ENCODE assay signal across 8 cellular contexts in genomic region chr11:124070906-124071621, GRCh38. TPM values are rescaled to one million over a fixed set of nuclear protein-coding genes. Genes with fewer than 3 reads are reported as not detected.
DNase-seq lines count a peak whose midpoint lies in the region; ATAC-seq, FAIRE-seq and TF ChIP-seq lines count a peak whose summit lies in the region.

No MANE protein-coding gene starts in this region.

- peak; percentile 69 for TF ChIP-seq CTCF in foreskin fibroblast (IDR thresholded peaks at IDR 0.05; ENCODE audit: low read depth, low read length)

- peak; percentile 86 for ATAC-seq in GM21381 (IDR thresholded peaks at IDR 0.05; ENCODE audit: unreplicated experiment)

- FAIRE-seq in urothelium cell line (lab: Jason Lieb, UNC) = no peak

- peak; percentile 80 for DNase-seq in DMS53 (lab: John Stamatoyannopoulos, UW)
- peak; percentile 34 for DNase-seq in HPDE6-E6E7 (ENCODE audit: extremely low spot score)
- DNase-seq in RPMI7951 (ENCODE audit: low read depth) = peak; percentile 55
- peak; percentile 34 to 45 for DNase-seq in activated T-helper 1 cell treated with anti-CD3 and anti-CD28 coated beads, Interleukin-2, amount 50 U/mL, for 16 hours (ENCODE audit: low read depth in 1 of 2, low spot score in 1 of 2)
- peak; percentile 48 to 83 for DNase-seq in foreskin fibroblast
- peak; percentile 86 for DNase-seq in pons (ENCODE audit: low spot score)
- DNase-seq in urothelium cell line (ENCODE audit: low spot score) = peak; percentile 47

- H3K4me3 ChIP-seq in foreskin fibroblast (ENCODE audit: low read depth in 1 of 2, low read length in 2 of 2) = no peak overlapping the region

RNA-seq across cellular contexts. Expression of gene OR10G7, which starts 29.9 kb away (rescaled TPM):
- not detected in 2 replicates for total RNA-seq in RPMI7951 (2014; rRNA removed; shearing (Covaris generic))

RNA-seq across cellular contexts. Expression of gene VWA5A, which starts 44.2 kb away (rescaled TPM):
- total RNA-seq in RPMI7951 (2014; rRNA removed; shearing (Covaris generic)) = 0.39 and 1.8 TPM in 2 replicates

RNA-seq across cellular contexts. Expression of gene OR10G8, which starts 44.5 kb away (rescaled TPM):
- not detected in 2 replicates for total RNA-seq in RPMI7951 (2014; rRNA removed; shearing (Covaris generic))

RNA-seq across cellular contexts. Expression of gene OR10G9, which starts 48.3 kb away (rescaled TPM):
- not detected in 2 replicates for total RNA-seq in RPMI7951 (2014; rRNA removed; shearing (Covaris generic))

RNA-seq across cellular contexts. Expression of gene OR10G4, which starts 58.3 kb away (rescaled TPM):
- total RNA-seq in RPMI7951 (2014; rRNA removed; shearing (Covaris generic)) = not detected in 2 replicates

Comparison
In these comparisons a context has a peak if more than half of its experiments do, and no peak if none do; other contexts are left out.
1. DNase-seq: peak in every context shown above with its lines; median percentile 86 in pons; 80 in DMS53; 66 in foreskin fibroblast; 55 in RPMI7951; 47 in urothelium cell line; 40 in activated T-helper 1 cell treated with anti-CD3 and anti-CD28 coated beads, Interleukin-2, amount 50 U/mL, for 16 hours; 34 in HPDE6-E6E7.